18 cellular contexts compared by ENCODE assay signal in the genomic region with DNA sequence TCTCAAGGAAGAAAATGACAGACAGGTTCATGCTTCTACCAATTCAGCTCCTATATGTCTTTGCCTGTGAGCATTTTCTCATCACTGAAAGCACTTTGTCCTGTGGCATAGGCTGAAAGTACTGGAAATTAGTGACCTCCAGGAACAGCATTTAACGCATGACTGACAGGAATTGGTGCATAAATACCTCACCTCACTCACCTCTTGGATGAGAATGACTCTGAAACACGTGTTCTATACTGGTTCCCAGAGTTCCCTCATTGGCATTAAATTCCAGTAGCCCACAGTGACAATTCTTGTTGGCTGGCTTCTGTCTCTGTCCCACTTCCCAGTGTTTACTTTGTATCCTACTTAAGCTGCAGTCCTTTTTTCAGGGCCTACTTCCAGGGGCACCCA.
"Had no signal": no experiment of that assay in that cellular context is flagged by ENCODE, and none has a peak within 500 bp of the region (broad histone marks: within the 10 kb centered on the region; RNA-seq: fewer than 3 reads in every experiment).

No MANE protein-coding gene starts in this region.

- H3K27ac ChIP-seq: body of pancreas, cardiac muscle cell, epithelial cell of prostate, thoracic aorta had no signal

- ATAC-seq: activated naive CD8-positive, alpha-beta T cell treated with anti-CD3 and anti-CD28 coated beads, Interleukin-2, amount 50 U/mL, for 24 hours; body of pancreas had no signal

- H3K9me3 ChIP-seq: body of pancreas, thoracic aorta had no signal

- H3K36me3 Mint-ChIP-seq: activated CD4-positive, alpha-beta memory T cell treated with anti-CD3 and anti-CD28 coated beads for 36 hours; type B pancreatic cell had no signal

- H3K27me3 Mint-ChIP-seq: type B pancreatic cell had no signal

- H3K27ac Mint-ChIP-seq: activated CD4-positive, alpha-beta memory T cell treated with anti-CD3 and anti-CD28 coated beads for 36 hours; activated naive CD8-positive, alpha-beta T cell treated with anti-CD3 and anti-CD28 coated beads, Interleukin-2, amount 50 U/mL, for 24 hours; endodermal cell; naive B cell; type B pancreatic cell had no signal

- H3K4me3 ChIP-seq: body of pancreas, cardiac muscle cell, thoracic aorta had no signal

- H3K9me3 Mint-ChIP-seq: activated naive CD8-positive, alpha-beta T cell treated with anti-CD3 and anti-CD28 coated beads, Interleukin-2, amount 50 U/mL, for 24 hours; endodermal cell had no signal

- H3K36me3 ChIP-seq: cardiac muscle cell, thoracic aorta had no signal

- H3K4me1 Mint-ChIP-seq: activated naive CD8-positive, alpha-beta T cell treated with anti-CD3 and anti-CD28 coated beads, Interleukin-2, amount 50 U/mL, for 24 hours; naive B cell; neural crest cell had no signal

- H3K27me3 ChIP-seq: body of pancreas, cardiac muscle cell had no signal

- DNase-seq: activated CD4-positive, alpha-beta memory T cell treated with anti-CD3 and anti-CD28 coated beads for 36 hours; activated CD4-positive, alpha-beta T cell treated with anti-CD3 and anti-CD28 coated beads for 48 hours; activated effector memory CD4-positive, alpha-beta T cell treated with anti-CD3 and anti-CD28 coated beads, Interleukin-2, amount 50 U/mL, for 16 hours; activated naive CD4-positive, alpha-beta T cell treated with anti-CD3 and anti-CD28 coated beads, Interleukin-2, amount 50 U/mL, for 16 hours; activated naive CD8-positive, alpha-beta T cell treated with anti-CD3 and anti-CD28 coated beads, Interleukin-2, amount 50 U/mL, for 24 hours; body of pancreas; cortex of kidney; endodermal cell; naive B cell; occipital lobe; retina; stimulated activated CD4-positive, alpha-beta T cell treated with anti-CD3 and anti-CD28 coated beads, Interleukin-4, amount 100 ng/mL, for 24 hours; stimulated activated naive CD4-positive, alpha-beta T cell treated with Interleukin-2 at 50 U/mL for 16 hours had no signal

- H3K4me3 Mint-ChIP-seq: activated CD4-positive, alpha-beta memory T cell treated with anti-CD3 and anti-CD28 coated beads for 36 hours; activated naive CD8-positive, alpha-beta T cell treated with anti-CD3 and anti-CD28 coated beads, Interleukin-2, amount 50 U/mL, for 24 hours; endodermal cell; naive B cell; neural crest cell; type B pancreatic cell had no signal
